In genomic region chr6:100455230-100456124, GRCh38 we compare ENCODE assay signal across 13 cellular contexts. TPM values are rescaled to one million over a fixed set of nuclear protein-coding genes. Genes with fewer than 3 reads are reported as not detected.
A peak's percentile ranks its signal among the peaks of the same experiment; 100 is the strongest.
DNase-seq lines count a peak whose midpoint lies in the region; ATAC-seq, FAIRE-seq and TF ChIP-seq lines count a peak whose summit lies in the region.
"Had no signal": no experiment of that assay in that cellular context is flagged by ENCODE, and none has a peak within 500 bp of the region (broad histone marks: within the 10 kb centered on the region; RNA-seq: fewer than 3 reads in every experiment).

No MANE protein-coding gene starts in this region.

- no peaks in the 10 kb centered on the region for H3K9me3 Mint-ChIP-seq in HFFc6

- DNase-seq in HFFc6: no peak
- peak in 1 of 2 experiments; percentile 69 for DNase-seq in H1 (ENCODE audit: low read depth in 1 of 2, low spot score in 2 of 2)
- DNase-seq in osteoblast (ENCODE audit: insufficient read length, low spot score, missing footprints): peak; percentile 47
- DNase-seq in glomerular visceral epithelial cell (ENCODE audit: extremely low spot score): no peak
- no peak for DNase-seq in DMS153 treated with DMSO at 0.1 percent for 48 hours (lab: John Stamatoyannopoulos, UW; ENCODE audit: unreplicated experiment)
- DNase-seq: activated naive CD4-positive, alpha-beta T cell treated with Interleukin-2 at 50 U/mL for 16 hours; head of caudate nucleus; NCI-H2029; Peyer's patch; stimulated activated naive CD8-positive, alpha-beta T cell treated with anti-CD3 and anti-CD28 coated beads, Interleukin-15, amount 100 ng/mL, for 72 hours had no signal

- no peak for TF ChIP-seq POLR2A in H1 (IDR thresholded peaks at IDR 0.05; ENCODE audit: control extremely low read depth in 1 of 2, low read depth in 2 of 2, low read length in 2 of 2)

- H3K79me1 ChIP-seq in H1 (ENCODE audit: low read depth, low read length): no peaks in the 10 kb centered on the region

- no peak overlapping the region for H3K9ac ChIP-seq in H1 (replicated peaks in 1 of 4; ENCODE audit: extremely low read depth in 1 of 4, low read depth in 3 of 4, low read length in 3 of 4)

- peaks cover 11% of the 10 kb centered on the region for H3K27me3 Mint-ChIP-seq in HFFc6 (ENCODE audit: insufficient read depth)
- H3K27me3 Mint-ChIP-seq: stimulated activated naive CD8-positive, alpha-beta T cell treated with anti-CD3 and anti-CD28 coated beads, Interleukin-15, amount 100 ng/mL, for 72 hours had no signal

- H3K18ac ChIP-seq in H1 (ENCODE audit: extremely low read depth, low read length): no peak overlapping the region; the same call in 1 of the 2 replicates

- H2AK5ac ChIP-seq in H1 (ENCODE audit: low read depth, low read length): no peak overlapping the region

- peaks cover 9% of the 10 kb centered on the region for H3K36me3 Mint-ChIP-seq in HFFc6 (ENCODE audit: low read depth)

- H3K23ac ChIP-seq in H1 (ENCODE audit: insufficient read length): no peak overlapping the region

- H2BK12ac ChIP-seq in H1 (ENCODE audit: low read depth, low read length): peak overlapping the region; percentile 80

- H3K27ac ChIP-seq in H1 (ENCODE audit: low read depth, low read length) (no peak overlapping the region), osteoblast (ENCODE audit: low read depth, low read length) (no peak overlapping the region)
- H3K27ac ChIP-seq: Peyer's patch had no signal

- peaks cover 9 to 38% (median 27%) of the 10 kb centered on the region in 4 experiments for H3K4me1 ChIP-seq in H1 (replicated peaks in 1 of 4; ENCODE audit: control insufficient read depth in 3 of 4, insufficient read depth in 4 of 4, low read length in 3 of 4)
- H3K4me1 ChIP-seq in osteoblast (ENCODE audit: insufficient read depth, low read length): no peaks in the 10 kb centered on the region

- no peak for TF ChIP-seq EP300 in H1 (IDR thresholded peaks at IDR 0.05; ENCODE audit: borderline replicate concordance in 1 of 2, low read depth in 2 of 2, low read length in 2 of 2)

- WGBS in H1 (ENCODE audit: extremely low coverage in 1 of 2, insufficient coverage in 1 of 2, insufficient read length in 1 of 2, insufficient replicate concordance in 2 of 2, low coverage in 1 of 2, low lambda C conversion rate in 2 of 2, missing lambda C conversion rate in 1 of 2), 2 experiments: 2% methylated on average over 49 of the region's 54 CpGs; no CpG with 5 or more reads in 1 of the 2 experiments

- peaks cover 46% of the 10 kb centered on the region for H3K4me1 Mint-ChIP-seq in HFFc6 (ENCODE audit: low read depth)

- H2BK20ac ChIP-seq in H1 (ENCODE audit: low read length): no peak overlapping the region

- H2BK15ac ChIP-seq in H1 (ENCODE audit: low read length): no peak overlapping the region

- no peak overlapping the region for H3K56ac ChIP-seq in H1 (replicated peaks; ENCODE audit: insufficient read length, low read depth, low read length)

- no peak for FAIRE-seq in H1 (lab: Jason Lieb, UNC)

- peak overlapping the region; percentile 94 for H3K27ac Mint-ChIP-seq in HFFc6
- H3K27ac Mint-ChIP-seq: stimulated activated naive CD8-positive, alpha-beta T cell treated with anti-CD3 and anti-CD28 coated beads, Interleukin-15, amount 100 ng/mL, for 72 hours had no signal

- peak overlapping the region; percentile 51; the same call in 1 of the 2 replicates for H4K8ac ChIP-seq in H1 (ENCODE audit: extremely low read depth, insufficient read depth, low read length)

- no peak overlapping the region for H3K4ac ChIP-seq in H1 (replicated peaks; ENCODE audit: insufficient read length, low read depth, low read length)

- H3K36me3 ChIP-seq in H1 (ENCODE audit: control insufficient read depth in 2 of 4, insufficient read depth in 4 of 4, low read length in 3 of 4): no peaks in the 10 kb centered on the region
- no peaks in the 10 kb centered on the region for H3K36me3 ChIP-seq in osteoblast (ENCODE audit: insufficient read depth, low read length)
- H3K36me3 ChIP-seq: Peyer's patch had no signal

- H3K79me2 ChIP-seq in H1 (ENCODE audit: control insufficient read depth in 1 of 2, insufficient read depth in 2 of 2, low read length in 2 of 2): no peaks in the 10 kb centered on the region
- H3K79me2 ChIP-seq in osteoblast (ENCODE audit: insufficient read depth, low read length): no peaks in the 10 kb centered on the region

- no peak overlapping the region for H4K5ac ChIP-seq in H1 (ENCODE audit: insufficient read length, low read depth, low read length)

- TF ChIP-seq CTCF in HFFc6 (IDR thresholded peaks at IDR 0.05) (no peak), H1 (IDR thresholded peaks at IDR 0.05; ENCODE audit: control extremely low read depth in 1 of 3, insufficient read depth in 1 of 3, low read depth in 1 of 3, low read length in 3 of 3) (no peak), osteoblast (IDR thresholded peaks at IDR 0.05; ENCODE audit: extremely low read depth, low read depth, low read length) (no peak)

- H3K27me3 ChIP-seq in H1 (replicated peaks in 1 of 4; ENCODE audit: control insufficient read depth in 3 of 4, extremely low read depth in 1 of 4, insufficient read depth in 3 of 4, low read length in 3 of 4) (peaks cover 95 to 100% (median 98%) of the 10 kb centered on the region in 4 experiments), osteoblast (ENCODE audit: insufficient read depth, low read length) (peaks cover 100% of the 10 kb centered on the region)

- no peak overlapping the region for H4K91ac ChIP-seq in H1 (replicated peaks; ENCODE audit: insufficient read length, low read length)

- H3K4me3 ChIP-seq in H1 (ENCODE audit: extremely low read depth in 1 of 4, insufficient read depth in 2 of 4, low read depth in 3 of 4, low read length in 4 of 4) (peak overlapping the region; percentile 17 to 52 (median 28); a peak in 7 of 8 replicates), osteoblast (ENCODE audit: insufficient read depth, low read length) (no peak overlapping the region)

- no peak for TF ChIP-seq RAD21 in H1 (IDR thresholded peaks at IDR 0.05 in 1 of 2, conservative IDR thresholded peaks at IDR 0.05 in 1 of 2; ENCODE audit: low read depth in 2 of 2, low read length in 2 of 2)

- ATAC-seq in GM18870 (IDR thresholded peaks at IDR 0.05; ENCODE audit: unreplicated experiment) (peak; percentile 61), HG03571 (IDR thresholded peaks at IDR 0.05; ENCODE audit: unreplicated experiment) (no peak)
- ATAC-seq: stimulated activated naive CD8-positive, alpha-beta T cell treated with anti-CD3 and anti-CD28 coated beads, Interleukin-15, amount 100 ng/mL, for 72 hours had no signal

- no peak overlapping the region for H2BK5ac ChIP-seq in H1 (ENCODE audit: low read depth, low read length)

- H3K9me3 ChIP-seq in H1 (ENCODE audit: insufficient read depth in 2 of 2, low read depth in 1 of 2, low read length in 1 of 2) (no peaks in the 10 kb centered on the region), osteoblast (ENCODE audit: low read depth, low read length) (no peaks in the 10 kb centered on the region)

- H4K20me1 ChIP-seq in H1 (replicated peaks in 1 of 2; ENCODE audit: control insufficient read depth in 1 of 2, insufficient read depth in 2 of 2, low read length in 2 of 2): peaks cover 15 to 19% of the 10 kb centered on the region in 2 experiments
- peaks cover 7% of the 10 kb centered on the region for H4K20me1 ChIP-seq in osteoblast (ENCODE audit: insufficient read depth, low read length)

- H3K14ac ChIP-seq in H1 (ENCODE audit: insufficient read length): no peak overlapping the region

- CTCF ChIA-PET in H1 (lab: Charles Lee; ENCODE audit: partially characterized antibody): interaction anchor here (0.9 to 15.2 kb wide), 9 partner anchors 5 to 348 kb away, joined by 3 to 215 read pairs (median 4); partner anchors contain the start of gene SIM1

- no peak overlapping the region for H2BK120ac ChIP-seq in H1 (replicated peaks; ENCODE audit: low read depth, low read length)

- peaks cover 11% of the 10 kb centered on the region; the same call in 1 of the 2 replicates for H3K23me2 ChIP-seq in H1 (ENCODE audit: low read depth, low read length)

- H2AFZ ChIP-seq in H1 (ENCODE audit: low read length) (no peak overlapping the region), osteoblast (ENCODE audit: low read length) (no peak overlapping the region)

- POLR2A ChIA-PET in H1 (lab: Charles Lee; ENCODE audit: partially characterized antibody): interaction anchor here (0.6 to 3.5 kb wide), 5 partner anchors 8 to 107 kb away, joined by 3 to 16 read pairs (median 5); partner anchors contain the start of gene SIM1

- H3K4me2 ChIP-seq in H1 (ENCODE audit: insufficient read depth in 1 of 2, low read depth in 2 of 2, low read length in 2 of 2) (peak overlapping the region; percentile 67 to 88), osteoblast (ENCODE audit: insufficient read depth, low read length) (no peak overlapping the region)

- peak overlapping the region; percentile 96 for H3K4me3 Mint-ChIP-seq in HFFc6
- H3K4me3 Mint-ChIP-seq: stimulated activated naive CD8-positive, alpha-beta T cell treated with anti-CD3 and anti-CD28 coated beads, Interleukin-15, amount 100 ng/mL, for 72 hours had no signal

TF ChIP-seq in H1, 55 proteins besides CTCF, POLR2A, EP300 and RAD21 (continues in another document):
- TF ChIP-seq PHF8 (conservative IDR thresholded peaks at IDR 0.05; ENCODE audit: low read depth, low read length): no peak
- TF ChIP-seq NANOG (IDR thresholded peaks at IDR 0.05; ENCODE audit: insufficient read depth, low read depth, low read length, poor library complexity, severe bottlenecking): no peak
- no peak for TF ChIP-seq BACH1 (IDR thresholded peaks at IDR 0.05; ENCODE audit: low read length)
- TF ChIP-seq TAF1 (IDR thresholded peaks at IDR 0.05; ENCODE audit: low read depth, low read length): no peak
- TF ChIP-seq FOSL1 (IDR thresholded peaks at IDR 0.05; ENCODE audit: insufficient read depth, low read depth, low read length): no peak
- TF ChIP-seq SP1 (IDR thresholded peaks at IDR 0.05; ENCODE audit: low read depth, low read length): peak; percentile 3; the same call in 1 of the 2 replicates
- peak; percentile 98 for TF ChIP-seq EZH2 (IDR thresholded peaks at IDR 0.05; ENCODE audit: low read depth, low read length, severe bottlenecking)
- no peak for TF ChIP-seq RBBP5 (IDR thresholded peaks at IDR 0.05; ENCODE audit: borderline replicate concordance, low read depth, low read length)

RNA-seq across cellular contexts. Expression of gene SIM1, which starts 9.2 kb away (rescaled TPM):
- total RNA-seq in HFFc6 (2021; fragmentation: NEBNext Ultra II Directional; extraction: Animal tissue kit (Norgen Biotek cat#: 25700)): 10 to 100 TPM; 15.4 to 22.0 (median 18.2) TPM
- total RNA-seq in H1 (2021; fragmentation: NEBNext Ultra II Directional; extraction: Animal tissue kit (Norgen Biotek cat#: 25700)): 0.39 and 0.61 TPM in 2 replicates
- 0.02 and 0.09 TPM in 2 replicates for polyA plus RNA-seq in H1 (2011; rRNA removed)
- polyA plus RNA-seq in H1 (2011; cell fraction: cytosol; rRNA removed): 0.03 TPM
- polyA plus RNA-seq in H1 (2011; cell fraction: nucleus; rRNA removed): 0.11 TPM
- polyA plus RNA-seq in H1 (2012, experiment 1 of 2): 0.03 to 0.11 TPM (median 0.06 TPM) in 3 of 4 replicates, not detected in the other
- not detected for polyA plus RNA-seq in H1 (2012, experiment 2 of 2)
- 0.16 TPM for polyA plus RNA-seq in H1 (2013, experiment 1 of 2)
- 0.17 TPM for polyA plus RNA-seq in H1 (2013, experiment 2 of 2)
- polyA minus RNA-seq in H1 (2011; rRNA and poly(A)+ RNA removed): 0.10 and 0.13 TPM in 2 replicates
- polyA minus RNA-seq in H1 (2011; cell fraction: cytosol; rRNA and poly(A)+ RNA removed): not detected
- polyA minus RNA-seq in H1 (2011; cell fraction: nucleus; rRNA and poly(A)+ RNA removed): 0.80 TPM
- under 0.01 and 0.36 TPM in 2 replicates for total RNA-seq in osteoblast
- total RNA-seq: dermis microvascular lymphatic vessel endothelial cell had no signal

Comparison
In these comparisons a context has a peak if more than half of its experiments do, and no peak if none do; other contexts are left out.
1. RNA of gene SIM1, which starts 9.2 kb away (total RNA-seq): 15.4 to 22.0 TPM in HFFc6; 0.39 to 0.61 TPM in H1 and under 0.01 to 0.36 TPM in osteoblast; every median in the first group is over 10 times any median in the second.